ENCODE assay signal across 1 cellular context in the genomic region with DNA sequence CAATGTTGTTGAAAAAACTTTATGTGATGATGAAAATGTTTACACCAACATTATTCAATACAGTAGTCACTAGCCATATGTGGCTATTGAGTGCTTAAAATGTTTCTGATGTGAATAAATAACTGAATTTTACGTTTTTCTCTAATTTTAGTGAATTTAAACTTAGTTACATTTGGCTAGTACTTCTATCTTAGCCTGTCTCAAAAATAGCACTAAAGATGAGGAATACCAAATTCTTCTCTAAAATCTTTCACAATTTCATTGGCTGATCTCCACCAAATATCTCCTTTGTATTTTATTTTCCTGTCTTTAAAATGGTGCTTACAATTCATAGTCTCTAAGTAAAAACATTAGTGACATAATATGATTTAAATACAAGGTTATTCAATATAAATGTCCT.
TF ChIP-seq lines count a peak whose summit lies in the region.

No MANE protein-coding gene starts in this region.

TF ChIP-seq in SK-N-SH treated with all-trans-retinoic acid at 6 μM for 48 hours, 23 proteins besides CTCF, POLR2A, EP300 and RAD21 (continued from another document):
- TF ChIP-seq PATZ1 (CRISPR knock-in tag; IDR thresholded peaks at IDR 0.05; ENCODE audit: borderline replicate concordance): no peak
- no peak for TF ChIP-seq ESRRG (CRISPR knock-in tag; IDR thresholded peaks at IDR 0.05)
- no peak for TF ChIP-seq RARB (CRISPR knock-in tag; IDR thresholded peaks at IDR 0.05)
- TF ChIP-seq ARNTL (CRISPR knock-in tag; IDR thresholded peaks at IDR 0.05; ENCODE audit: borderline replicate concordance, low read depth): no peak
- TF ChIP-seq BACH2 (CRISPR knock-in tag; IDR thresholded peaks at IDR 0.05; ENCODE audit: borderline replicate concordance): no peak
- TF ChIP-seq, protein P1, sequence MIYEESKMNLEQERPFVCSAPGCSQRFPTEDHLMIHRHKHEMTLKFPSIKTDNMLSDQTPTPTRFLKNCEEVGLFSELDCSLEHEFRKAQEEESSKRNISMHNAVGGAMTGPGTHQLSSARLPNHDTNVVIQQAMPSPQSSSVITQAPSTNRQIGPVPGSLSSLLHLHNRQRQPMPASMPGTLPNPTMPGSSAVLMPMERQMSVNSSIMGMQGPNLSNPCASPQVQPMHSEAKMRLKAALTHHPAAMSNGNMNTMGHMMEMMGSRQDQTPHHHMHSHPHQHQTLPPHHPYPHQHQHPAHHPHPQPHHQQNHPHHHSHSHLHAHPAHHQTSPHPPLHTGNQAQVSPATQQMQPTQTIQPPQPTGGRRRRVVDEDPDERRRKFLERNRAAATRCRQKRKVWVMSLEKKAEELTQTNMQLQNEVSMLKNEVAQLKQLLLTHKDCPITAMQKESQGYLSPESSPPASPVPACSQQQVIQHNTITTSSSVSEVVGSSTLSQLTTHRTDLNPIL (CRISPR knock-in tag; IDR thresholded peaks at IDR 0.05; ENCODE audit: low read depth): no peak
- TF ChIP-seq SNAI2 (CRISPR knock-in tag; IDR thresholded peaks at IDR 0.05): no peak
- TF ChIP-seq ZC3H10 (CRISPR knock-in tag; IDR thresholded peaks at IDR 0.05): no peak
- TF ChIP-seq ZFP30 (CRISPR knock-in tag; IDR thresholded peaks at IDR 0.05): no peak
- TF ChIP-seq OSR1 (CRISPR knock-in tag; IDR thresholded peaks at IDR 0.05): no peak
- TF ChIP-seq PPARA (CRISPR knock-in tag; IDR thresholded peaks at IDR 0.05; ENCODE audit: borderline replicate concordance): no peak
- TF ChIP-seq ZNF565 (CRISPR knock-in tag; conservative IDR thresholded peaks at IDR 0.05; ENCODE audit: low read depth): no peak
- TF ChIP-seq, protein P2, sequence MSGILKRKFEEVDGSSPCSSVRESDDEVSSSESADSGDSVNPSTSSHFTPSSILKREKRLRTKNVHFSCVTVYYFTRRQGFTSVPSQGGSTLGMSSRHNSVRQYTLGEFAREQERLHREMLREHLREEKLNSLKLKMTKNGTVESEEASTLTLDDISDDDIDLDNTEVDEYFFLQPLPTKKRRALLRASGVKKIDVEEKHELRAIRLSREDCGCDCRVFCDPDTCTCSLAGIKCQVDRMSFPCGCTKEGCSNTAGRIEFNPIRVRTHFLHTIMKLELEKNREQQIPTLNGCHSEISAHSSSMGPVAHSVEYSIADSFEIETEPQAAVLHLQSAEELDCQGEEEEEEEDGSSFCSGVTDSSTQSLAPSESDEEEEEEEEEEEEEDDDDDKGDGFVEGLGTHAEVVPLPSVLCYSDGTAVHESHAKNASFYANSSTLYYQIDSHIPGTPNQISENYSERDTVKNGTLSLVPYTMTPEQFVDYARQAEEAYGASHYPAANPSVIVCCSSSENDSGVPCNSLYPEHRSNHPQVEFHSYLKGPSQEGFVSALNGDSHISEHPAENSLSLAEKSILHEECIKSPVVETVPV (CRISPR knock-in tag; IDR thresholded peaks at IDR 0.05): no peak
- no peak for TF ChIP-seq ISL1 (CRISPR knock-in tag; IDR thresholded peaks at IDR 0.05)
- TF ChIP-seq GLIS3 (CRISPR knock-in tag; IDR thresholded peaks at IDR 0.05): no peak
